17 cellular contexts compared by ENCODE assay signal in genomic region chrX:150473371-150473770, GRCh38.
DNase-seq lines count a peak whose midpoint lies in the region; ATAC-seq and TF ChIP-seq lines count a peak whose summit lies in the region.
"Had no signal": no experiment of that assay in that cellular context is flagged by ENCODE, and none has a peak within 500 bp of the region (broad histone marks: within the 10 kb centered on the region; RNA-seq: fewer than 3 reads in every experiment).

No MANE protein-coding gene starts in this region.

- H3K9ac ChIP-seq in BLaER1 (no peak overlapping the region), Karpas-422 (ENCODE audit: low read length) (peak overlapping the region; percentile 69)

- H4K20me1 ChIP-seq in BLaER1 = no peaks in the 10 kb centered on the region
- no peaks in the 10 kb centered on the region for H4K20me1 ChIP-seq in Karpas-422 (ENCODE audit: insufficient read depth, low read depth, low read length)

- no peak for TF ChIP-seq EP300 in tibial nerve (IDR thresholded peaks at IDR 0.05)

- DNase-seq in Karpas-422 = peak; percentile 96
- DNase-seq in central memory CD8-positive, alpha-beta T cell (ENCODE audit: low spot score in 2 of 2) = no peak
- no peak for DNase-seq in tibial nerve (ENCODE audit: low spot score in 2 of 2)
- DNase-seq: AML-193; Caco-2; Calu3; CD4-positive, alpha-beta T cell; CD8-positive, alpha-beta T cell; DMS79 treated with DMSO at 0.1 percent for 48 hours; GF-D8 had no signal

- 90 to 95% methylated on average over 4 to 8 of the region's 8 CpGs for WGBS in tibial nerve, 2 donors

- H3K4me3 ChIP-seq in BLaER1 (no peak overlapping the region), Karpas-422 (ENCODE audit: low read length) (peak overlapping the region; percentile 42; the same call in 1 of the 2 replicates), tibial nerve (no peak overlapping the region)
- H3K4me3 ChIP-seq: A549 had no signal

- H3K4me1 Mint-ChIP-seq in central memory CD8-positive, alpha-beta T cell = peaks cover 10% of the 10 kb centered on the region

- no peak overlapping the region for H3K27ac ChIP-seq in BLaER1
- peak overlapping the region; percentile 95 for H3K27ac ChIP-seq in Karpas-422 (ENCODE audit: low read length)
- H3K27ac ChIP-seq in tibial nerve = no peak overlapping the region
- H3K27ac ChIP-seq: 22Rv1, A549, C4-2B had no signal

- TF ChIP-seq POLR2A in tibial nerve (IDR thresholded peaks at IDR 0.05) = no peak

- no peaks in the 10 kb centered on the region for H3K27me3 Mint-ChIP-seq in central memory CD8-positive, alpha-beta T cell
- H3K27me3 Mint-ChIP-seq: B cell; CD4-positive, alpha-beta T cell had no signal

- no peaks in the 10 kb centered on the region for H3K36me3 ChIP-seq in BLaER1
- H3K36me3 ChIP-seq in Karpas-422 (ENCODE audit: insufficient read depth, low read length) = no peaks in the 10 kb centered on the region
- peaks cover 0 to 11% (median 0%) of the 10 kb centered on the region in 3 donors for H3K36me3 ChIP-seq in tibial nerve

- no peak overlapping the region for H3K4me3 Mint-ChIP-seq in central memory CD8-positive, alpha-beta T cell
- H3K4me3 Mint-ChIP-seq: B cell; CD4-positive, alpha-beta T cell; CD8-positive, alpha-beta T cell had no signal

- H3K36me3 Mint-ChIP-seq in central memory CD8-positive, alpha-beta T cell (ENCODE audit: insufficient read depth) = peaks cover 2% of the 10 kb centered on the region
- H3K36me3 Mint-ChIP-seq: CD8-positive, alpha-beta T cell had no signal

- H3K4me2 ChIP-seq in BLaER1 (peak overlapping the region; percentile 71), Karpas-422 (ENCODE audit: low read depth, low read length, poor library complexity, severe bottlenecking) (peak overlapping the region; percentile 63)
- H3K4me2 ChIP-seq: A549 had no signal

- peaks cover 54% of the 10 kb centered on the region for H3K4me1 ChIP-seq in BLaER1
- peaks cover 98% of the 10 kb centered on the region for H3K4me1 ChIP-seq in Karpas-422 (ENCODE audit: low read length)
- H3K4me1 ChIP-seq in tibial nerve = peaks cover 0 to 31% (median 0%) of the 10 kb centered on the region in 4 donors
- H3K4me1 ChIP-seq: A549, Caco-2 had no signal

- TF ChIP-seq CTCF in tibial nerve (IDR thresholded peaks at IDR 0.05) = no peak

- no peak overlapping the region for H2AFZ ChIP-seq in Karpas-422 (ENCODE audit: low read length)

- peak overlapping the region; percentile 59 for H3K27ac Mint-ChIP-seq in central memory CD8-positive, alpha-beta T cell (ENCODE audit: low read depth)
- H3K27ac Mint-ChIP-seq: B cell; CD4-positive, alpha-beta T cell; CD8-positive, alpha-beta T cell had no signal

- H3K9me3 ChIP-seq in BLaER1 = no peaks in the 10 kb centered on the region
- no peaks in the 10 kb centered on the region for H3K9me3 ChIP-seq in Karpas-422 (ENCODE audit: low read length)
- H3K9me3 ChIP-seq in tibial nerve = no peaks in the 10 kb centered on the region
- H3K9me3 ChIP-seq: A549, Caco-2 had no signal

- no peak for ATAC-seq in central memory CD8-positive, alpha-beta T cell (replicated peaks; ENCODE audit: extremely low read depth, poor library complexity, severe bottlenecking)
- ATAC-seq in GM18511 (IDR thresholded peaks at IDR 0.05; ENCODE audit: unreplicated experiment) (no peak), HG03520 (IDR thresholded peaks at IDR 0.05; ENCODE audit: unreplicated experiment) (no peak)
- ATAC-seq: A549; CD8-positive, alpha-beta T cell had no signal

- H3K27me3 ChIP-seq in BLaER1 (no peaks in the 10 kb centered on the region), Karpas-422 (ENCODE audit: low read length) (no peaks in the 10 kb centered on the region), tibial nerve (no peaks in the 10 kb centered on the region)

- peaks cover 3% of the 10 kb centered on the region; the same call in 1 of the 2 replicates for H3K79me2 ChIP-seq in Karpas-422 (ENCODE audit: low read length)

- H3K9me2 ChIP-seq in Karpas-422 (replicated peaks; ENCODE audit: insufficient read depth, low read length) = no peaks in the 10 kb centered on the region

- H3K9me3 Mint-ChIP-seq in central memory CD8-positive, alpha-beta T cell = no peaks in the 10 kb centered on the region
- H3K9me3 Mint-ChIP-seq: CD4-positive, alpha-beta T cell; CD8-positive, alpha-beta T cell had no signal
